ENCODE assay signal across 8 cellular contexts in genomic region chr16:87855852-87856715, GRCh38. TPM values are rescaled to one million over a fixed set of nuclear protein-coding genes. Genes with fewer than 3 reads are reported as not detected.
DNase-seq lines count a peak whose midpoint lies in the region; ATAC-seq and TF ChIP-seq lines count a peak whose summit lies in the region.

No MANE protein-coding gene starts in this region.

- H3K4me1 ChIP-seq in body of pancreas, result peaks cover 23% of the 10 kb centered on the region
- H3K4me1 ChIP-seq in left lung, result peaks cover 8 to 55% of the 10 kb centered on the region in 2 donors
- peaks cover 10 to 13% of the 10 kb centered on the region in 2 donors for H3K4me1 ChIP-seq in thoracic aorta (ENCODE audit: control insufficient read depth in 1 of 2, low read depth in 2 of 2)

- H3K4me3 ChIP-seq in body of pancreas (no peak overlapping the region), left lung (peak overlapping the region in 1 of 2 donors; percentile 13), thoracic aorta (peak overlapping the region; percentile 35)

- POLR2A ChIA-PET in CD4-positive, alpha-beta T cell (lab: Charles Lee), result interaction anchor here (0.6 to 1.8 kb wide), 4 partner anchors 10 to 41 kb away, joined by 3 to 12 read pairs (median 5); partner anchors contain the start of gene SLC7A5

- peak overlapping the region; percentile 79 for H3K27ac Mint-ChIP-seq in CD4-positive, alpha-beta T cell

- DNase-seq in CD4-positive, alpha-beta T cell, result peak in 2 of 10 experiments; percentile 14 to 27
- DNase-seq in MV-4-11 (lab: John Stamatoyannopoulos, UW) (peak; percentile 61), body of pancreas (peak in 3 of 4 donors; percentile 57 to 80 (median 60)), left lung (peak; percentile 84 to 93), thoracic aorta (ENCODE audit: low spot score) (no peak), NCI-H146 treated with DMSO at 0.1 percent for 48 hours (lab: John Stamatoyannopoulos, UW; ENCODE audit: unreplicated experiment) (no peak)

- CTCF ChIA-PET in CD4-positive, alpha-beta T cell (lab: Charles Lee), result interaction anchor here (1.4 kb wide), 1 partner anchor 15 kb away, joined by 5 read pairs; no protein-coding TSS in a partner anchor

- H3K27me3 Mint-ChIP-seq in CD4-positive, alpha-beta T cell, result no peaks in the 10 kb centered on the region

- H3K27me3 ChIP-seq in CD4-positive, alpha-beta T cell (ENCODE audit: control insufficient read depth, insufficient read depth, low read length), result no peaks in the 10 kb centered on the region
- H3K27me3 ChIP-seq in body of pancreas, result no peaks in the 10 kb centered on the region
- no peaks in the 10 kb centered on the region for H3K27me3 ChIP-seq in left lung
- no peaks in the 10 kb centered on the region for H3K27me3 ChIP-seq in thoracic aorta (replicated peaks; ENCODE audit: insufficient read depth)

- no peak overlapping the region for H3K27ac ChIP-seq in CD4-positive, alpha-beta T cell (ENCODE audit: low read depth, low read length)
- peak overlapping the region in 3 of 4 donors; percentile 4 to 70 (median 64) for H3K27ac ChIP-seq in body of pancreas
- H3K27ac ChIP-seq in left lung, result peak overlapping the region; percentile 73 to 89
- peak overlapping the region; percentile 51 to 69 for H3K27ac ChIP-seq in thoracic aorta

- H3K4me3 Mint-ChIP-seq in CD4-positive, alpha-beta T cell, result peak overlapping the region; percentile 77

- ATAC-seq in CD4-positive, alpha-beta T cell (ENCODE audit: poor library complexity), result peak; percentile 9
- ATAC-seq in body of pancreas (peak; percentile 23), left lung (peak; percentile 27), thoracic aorta (ENCODE audit: insufficient number of reproducible peaks, low FRiP score, low read depth) (no peak), GM19328 (IDR thresholded peaks at IDR 0.05; ENCODE audit: unreplicated experiment) (no peak), HG03095 (IDR thresholded peaks at IDR 0.05; ENCODE audit: unreplicated experiment) (no peak)

- no peaks in the 10 kb centered on the region for H3K9me3 Mint-ChIP-seq in CD4-positive, alpha-beta T cell

- H3K36me3 ChIP-seq in body of pancreas (replicated peaks in 1 of 2; ENCODE audit: insufficient read depth in 1 of 2, low read depth in 2 of 2), result no peaks in the 10 kb centered on the region
- H3K36me3 ChIP-seq in left lung, result peaks cover 0 to 6% of the 10 kb centered on the region in 2 donors
- no peaks in the 10 kb centered on the region for H3K36me3 ChIP-seq in thoracic aorta

- 68 to 71% methylated on average over 5 to 26 of the region's 26 CpGs for WGBS in body of pancreas, 2 donors

- H3K36me3 Mint-ChIP-seq in CD4-positive, alpha-beta T cell (ENCODE audit: low read depth), result peaks cover 12% of the 10 kb centered on the region

- peaks cover 25% of the 10 kb centered on the region for H3K4me1 Mint-ChIP-seq in CD4-positive, alpha-beta T cell (ENCODE audit: low read depth)

- no peak for TF ChIP-seq CTCF in CD4-positive, alpha-beta T cell (IDR thresholded peaks at IDR 0.05)
- no peak for TF ChIP-seq CTCF in body of pancreas (IDR thresholded peaks at IDR 0.05)
- TF ChIP-seq CTCF in left lung (IDR thresholded peaks at IDR 0.05), result no peak
- TF ChIP-seq CTCF in thoracic aorta (IDR thresholded peaks at IDR 0.05), result no peak

- TF ChIP-seq POLR2A in body of pancreas (IDR thresholded peaks at IDR 0.05), result peak in 2 of 3 donors; percentile 22 to 24

- intact Hi-C loops in CD4-positive, alpha-beta T cell (cut with DNase I, micrococcal nuclease), result no loop called here
- intact Hi-C loops in body of pancreas (cut with DNase I), result no loop called here
- intact Hi-C loops in left lung (cut with DNase I), result no loop called here

- no peaks in the 10 kb centered on the region for H3K9me3 ChIP-seq in CD4-positive, alpha-beta T cell (ENCODE audit: control insufficient read depth, low read length)
- no peaks in the 10 kb centered on the region for H3K9me3 ChIP-seq in body of pancreas
- no peaks in the 10 kb centered on the region for H3K9me3 ChIP-seq in left lung
- H3K9me3 ChIP-seq in thoracic aorta, result no peaks in the 10 kb centered on the region

RNA-seq across cellular contexts. Expression of gene SLC7A5, which starts 13.2 kb away (rescaled TPM):
- 10 to 100 TPM; 80.3 to 85.3 TPM for total RNA-seq in CD4-positive, alpha-beta T cell
- total RNA-seq in body of pancreas (1 to 10 TPM; 1.6 to 3.4 TPM), left lung (10 to 100 TPM; 10.6 to 35.0 TPM), thoracic aorta (10 to 100 TPM in 1 of 2 donors, 1 to 10 TPM in 1; 2.7 to 33.7 TPM)

Comparison
In these comparisons a context has a peak if more than half of its experiments do, and no peak if none do; other contexts are left out.
1. ATAC-seq: peak in CD4-positive, alpha-beta T cell (single experiment), body of pancreas (single experiment) and left lung (single experiment); none in thoracic aorta (single experiment), GM19328 (single experiment) and HG03095 (single experiment).
2. DNase-seq: peak in MV-4-11 (single experiment), body of pancreas (3 of 4) and left lung (2 of 2); none in thoracic aorta (single experiment) and NCI-H146 treated with DMSO at 0.1 percent for 48 hours (single experiment).